Comparison of ENCODE assay signal across 10 cellular contexts in genomic region chr6:107539409-107539808, GRCh38. TPM values are rescaled to one million over a fixed set of nuclear protein-coding genes. Genes with fewer than 3 reads are reported as not detected.
DNase-seq lines count a peak whose midpoint lies in the region; ATAC-seq and TF ChIP-seq lines count a peak whose summit lies in the region.
"Had no signal": no experiment of that assay in that cellular context is flagged by ENCODE, and none has a peak within 500 bp of the region (broad histone marks: within the 10 kb centered on the region; RNA-seq: fewer than 3 reads in every experiment).

No MANE protein-coding gene starts in this region.

- TF ChIP-seq CTCF in HEK293 (tag by site-specific recombination; IDR thresholded peaks at IDR 0.05) = no peak
- TF ChIP-seq CTCF in OCI-LY7 (conservative IDR thresholded peaks at IDR 0.05; ENCODE audit: low read length) = no peak
- no peak for TF ChIP-seq CTCF in psoas muscle (IDR thresholded peaks at IDR 0.05)

- H4K20me1 ChIP-seq in OCI-LY7 (ENCODE audit: insufficient read depth, low read length) = no peaks in the 10 kb centered on the region

- WGBS in psoas muscle, 3 donors = 39 to 67% (median 46%) methylated on average over 6 of the region's 6 CpGs

- H3K27ac ChIP-seq in HEK293 (ENCODE audit: extremely low read depth, low read depth, low read length) (no peak overlapping the region; the same call in 1 of the 2 replicates), OCI-LY7 (ENCODE audit: low read depth, low read length, poor library complexity, severe bottlenecking) (peak overlapping the region; percentile 98), psoas muscle (peak overlapping the region; percentile 53)
- H3K27ac ChIP-seq: upper lobe of left lung had no signal

- no TSS peak for BruUV-seq in OCI-LY7 (replicated peaks; lab: Mats Ljungman, UMichigan)

- no peaks in the 10 kb centered on the region for H3K27me3 ChIP-seq in psoas muscle (ENCODE audit: insufficient read depth in 3 of 3, low read length in 2 of 3)
- H3K27me3 ChIP-seq: upper lobe of left lung had no signal

- H3K79me2 ChIP-seq in OCI-LY7 (ENCODE audit: insufficient read depth, low read depth, low read length) = peaks cover 53% of the 10 kb centered on the region; the same call in 1 of the 2 replicates

- intact Hi-C loops in OCI-LY7 (cut with micrococcal nuclease; ENCODE audit: unreplicated experiment) (loop anchor here (5.0 kb wide), 2 partner anchors 103 to 422 kb away; partner anchors contain the start of gene BEND3), psoas muscle (cut with DNase I) (loop anchor here (2.0 to 5.0 kb wide), 2 partner anchors 37 to 123 kb away; no protein-coding TSS in a partner anchor)

- ATAC-seq in psoas muscle (peak; percentile 66 to 85 (median 75)), GM21576 (IDR thresholded peaks at IDR 0.05; ENCODE audit: unreplicated experiment) (no peak), HG03565 (IDR thresholded peaks at IDR 0.05; ENCODE audit: unreplicated experiment) (no peak)
- ATAC-seq: left ventricle myocardium superior had no signal

- H3K9me2 ChIP-seq in OCI-LY7 (ENCODE audit: insufficient read depth, low read length) = no peaks in the 10 kb centered on the region

- H3K4me2 ChIP-seq in OCI-LY7 (ENCODE audit: low read length) = peak overlapping the region; percentile 79

- no peak overlapping the region for H3K4me3 ChIP-seq in HEK293 (ENCODE audit: low read depth, low read length)
- H3K4me3 ChIP-seq in OCI-LY7 (ENCODE audit: low read depth, low read length, poor library complexity, severe bottlenecking) = no peak overlapping the region
- H3K4me3 ChIP-seq in psoas muscle = peak overlapping the region; percentile 28
- H3K4me3 ChIP-seq: upper lobe of left lung had no signal

- H3K4me1 ChIP-seq in HEK293 (ENCODE audit: control insufficient read depth, insufficient read depth, low read length) (peaks cover 24% of the 10 kb centered on the region), OCI-LY7 (ENCODE audit: insufficient read depth, low read length, poor library complexity, severe bottlenecking) (peaks cover 62% of the 10 kb centered on the region), psoas muscle (peaks cover 59% of the 10 kb centered on the region)

- H3K9me3 ChIP-seq in HEK293 (ENCODE audit: control insufficient read depth, insufficient read depth, low read depth, low read length) (no peaks in the 10 kb centered on the region), OCI-LY7 (ENCODE audit: low read length) (no peaks in the 10 kb centered on the region), psoas muscle (no peaks in the 10 kb centered on the region)
- H3K9me3 ChIP-seq: upper lobe of left lung had no signal

- H3K36me3 ChIP-seq in HEK293 (ENCODE audit: control insufficient read depth in 2 of 2, insufficient read depth in 1 of 2, low read length in 2 of 2) (0 out of 3 replicates have a peak, but pooled peaks cover 0 to 3% of the 10 kb centered on the region in 2 experiments), OCI-LY7 (ENCODE audit: insufficient read depth, low read length) (peaks cover 75% of the 10 kb centered on the region), psoas muscle (ENCODE audit: insufficient read depth in 1 of 2, low read depth in 1 of 2) (peaks cover 1 to 2% of the 10 kb centered on the region in 2 donors)
- H3K36me3 ChIP-seq: upper lobe of left lung had no signal

- CTCF ChIA-PET in HEK293 (lab: Yijun Ruan, JAX) = interaction anchor here (0.7 kb wide), 1 partner anchor 882 kb away, joined by 3 read pairs; no protein-coding TSS in a partner anchor
- CTCF ChIA-PET in OCI-LY7 (lab: Charles Lee; ENCODE audit: unreplicated experiment) = no interaction called here

- POLR2A ChIA-PET in HEK293 (lab: Yijun Ruan, JAX) = no interaction called here
- POLR2A ChIA-PET in OCI-LY7 (lab: Charles Lee) = interaction anchor here (0.5 to 2.1 kb wide), 10 partner anchors 10 to 120 kb away, joined by 3 to 8 read pairs (median 4); no protein-coding TSS in a partner anchor

- DNase-seq in OCI-LY7 (ENCODE audit: low spot score) = no peak
- peak; percentile 35 for DNase-seq in fibroblast of peridontal ligament (ENCODE audit: extremely low read depth)
- DNase-seq in psoas muscle = no peak
- no peak for DNase-seq in NCI-H187 treated with DMSO at 0.1 percent for 48 hours (lab: John Stamatoyannopoulos, UW)
- DNase-seq: left ventricle myocardium superior, T-helper 9 cell had no signal

- no peak overlapping the region for H2AFZ ChIP-seq in OCI-LY7 (ENCODE audit: low read length)

TF ChIP-seq in HEK293, 187 proteins besides CTCF, POLR2A, EP300 and RAD21 (continues in another document):
- peak; percentile 29; the same call in 1 of the 2 replicates for TF ChIP-seq ZBTB44 (tag by site-specific recombination; IDR thresholded peaks at IDR 0.05)
- TF ChIP-seq, protein P1, sequence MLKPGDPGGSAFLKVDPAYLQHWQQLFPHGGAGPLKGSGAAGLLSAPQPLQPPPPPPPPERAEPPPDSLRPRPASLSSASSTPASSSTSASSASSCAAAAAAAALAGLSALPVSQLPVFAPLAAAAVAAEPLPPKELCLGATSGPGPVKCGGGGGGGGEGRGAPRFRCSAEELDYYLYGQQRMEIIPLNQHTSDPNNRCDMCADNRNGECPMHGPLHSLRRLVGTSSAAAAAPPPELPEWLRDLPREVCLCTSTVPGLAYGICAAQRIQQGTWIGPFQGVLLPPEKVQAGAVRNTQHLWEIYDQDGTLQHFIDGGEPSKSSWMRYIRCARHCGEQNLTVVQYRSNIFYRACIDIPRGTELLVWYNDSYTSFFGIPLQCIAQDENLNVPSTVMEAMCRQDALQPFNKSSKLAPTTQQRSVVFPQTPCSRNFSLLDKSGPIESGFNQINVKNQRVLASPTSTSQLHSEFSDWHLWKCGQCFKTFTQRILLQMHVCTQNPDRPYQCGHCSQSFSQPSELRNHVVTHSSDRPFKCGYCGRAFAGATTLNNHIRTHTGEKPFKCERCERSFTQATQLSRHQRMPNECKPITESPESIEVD (tag by site-specific recombination; IDR thresholded peaks at IDR 0.05) = peak; percentile 89
- TF ChIP-seq ZNF362 (tag by site-specific recombination; IDR thresholded peaks at IDR 0.05) = peak; percentile 87; the same call in 1 of the 2 replicates
- no peak for TF ChIP-seq ZNF155 (tag by site-specific recombination; IDR thresholded peaks at IDR 0.05)
- TF ChIP-seq GLIS1 (tag by site-specific recombination; IDR thresholded peaks at IDR 0.05) = no peak
- peak; percentile 91 for TF ChIP-seq ZBTB17 (tag by site-specific recombination; IDR thresholded peaks at IDR 0.05)
- no peak for TF ChIP-seq ZNF138 (tag by site-specific recombination; IDR thresholded peaks at IDR 0.05; ENCODE audit: borderline replicate concordance)
- TF ChIP-seq ZFP69B (tag by site-specific recombination; IDR thresholded peaks at IDR 0.05) = peak; percentile 54; the same call in 1 of the 2 replicates
- TF ChIP-seq ZNF701 (tag by site-specific recombination; IDR thresholded peaks at IDR 0.05) = no peak
- TF ChIP-seq, protein P2, sequence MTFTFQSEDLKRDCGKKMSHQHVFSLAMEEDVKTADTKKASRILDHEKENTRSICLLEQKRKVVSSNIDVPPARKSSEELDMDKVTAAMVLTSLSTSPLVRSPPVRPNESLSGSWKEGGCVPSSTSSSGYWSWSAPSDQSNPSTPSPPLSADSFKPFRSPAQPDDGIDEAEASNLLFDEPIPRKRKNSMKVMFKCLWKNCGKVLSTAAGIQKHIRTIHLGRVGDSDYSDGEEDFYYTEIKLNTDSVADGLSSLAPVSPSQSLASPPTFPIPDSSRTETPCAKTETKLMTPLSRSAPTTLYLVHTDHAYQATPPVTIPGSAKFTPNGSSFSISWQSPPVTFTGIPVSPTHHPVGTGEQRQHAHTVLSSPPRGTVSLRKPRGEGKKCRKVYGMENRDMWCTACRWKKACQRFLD (tag by site-specific recombination; IDR thresholded peaks at IDR 0.05) = no peak
- no peak for TF ChIP-seq ZNF785 (tag by site-specific recombination; IDR thresholded peaks at IDR 0.05)
- no peak; the same call in 1 of the 2 replicates for TF ChIP-seq ZNF513 (tag by site-specific recombination; IDR thresholded peaks at IDR 0.05)
- TF ChIP-seq ZNF621 (tag by site-specific recombination; IDR thresholded peaks at IDR 0.05) = no peak

RNA-seq across cellular contexts. Expression of gene SOBP, which starts 49.5 kb away (rescaled TPM):
- 16.0 and 21.5 TPM in 2 replicates for total RNA-seq in OCI-LY7 (2014; rRNA removed; shearing (Covaris generic))
- total RNA-seq in OCI-LY7 (2022) = 29.4 and 31.3 TPM in 2 replicates
- 10 to 100 TPM; 14.8 to 27.6 (median 23.2) TPM for total RNA-seq in psoas muscle
- 10 to 100 TPM in 1 of 3 donors, 1 to 10 TPM in 2; 5.7 to 24.4 (median 8.9) TPM for polyA plus RNA-seq in psoas muscle

Comparison
In these comparisons a context has a peak if more than half of its experiments do, and no peak if none do; other contexts are left out.
1. ATAC-seq: peak in psoas muscle (4 of 4); none in GM21576 (single experiment) and HG03565 (single experiment).